Comparison of ENCODE assay signal across 30 cellular contexts in genomic region chr9:128288273-128289004, GRCh38.
"Had no signal": no experiment of that assay in that cellular context is flagged by ENCODE, and none has a peak within 500 bp of the region (broad histone marks: within the 10 kb centered on the region; RNA-seq: fewer than 3 reads in every experiment).

No MANE protein-coding gene starts in this region.

- H3K9me3 Mint-ChIP-seq: activated naive CD4-positive, alpha-beta T cell treated with anti-CD3 and anti-CD28 coated beads, Interleukin-2, amount 10 ng/mL, durations not matched to agents 7 days and 5 days; activated naive CD8-positive, alpha-beta T cell treated with anti-CD3 and anti-CD28 coated beads, Interleukin-2, amount 10 ng/mL, durations not matched to agents 7 days and 5 days; activated T-helper 1 cell treated with anti-CD3 and anti-CD28 coated beads, Interleukin-12 subunit alpha, Interleukin-12 subunit beta, Interleukin-2, Interleukin-4 antibody, amounts not matched to agents 30 ng/mL and 10 ng/mL and 1 ng/mL, durations not matched to agents 14 hours and 24 hours and 36 hours; brain; effector memory CD8-positive, alpha-beta T cell; natural killer cell had no signal

- H3K27ac Mint-ChIP-seq: activated CD4-positive, alpha-beta T cell treated with anti-CD3 and anti-CD28 coated beads for 36 hours; activated naive CD4-positive, alpha-beta T cell treated with anti-CD3 and anti-CD28 coated beads, Interleukin-2, amount 10 ng/mL, durations not matched to agents 7 days and 5 days; activated T-helper 1 cell treated with anti-CD3 and anti-CD28 coated beads, Interleukin-12 subunit alpha, Interleukin-12 subunit beta, Interleukin-2, Interleukin-4 antibody, amounts not matched to agents 30 ng/mL and 10 ng/mL and 1 ng/mL, durations not matched to agents 14 hours and 24 hours and 36 hours; effector memory CD8-positive, alpha-beta T cell; progenitor cell of endocrine pancreas had no signal

- DNase-seq: activated CD4-positive, alpha-beta T cell treated with anti-CD3 and anti-CD28 coated beads for 36 hours; activated CD4-positive, CD25-positive, alpha-beta regulatory T cell; activated CD8-positive, alpha-beta memory T cell treated with anti-CD3 and anti-CD28 coated beads for 24 hours; activated CD8-positive, alpha-beta memory T cell treated with anti-CD3 and anti-CD28 coated beads, Interleukin-2, amount 50 U/mL, for 4 hours; activated gamma-delta T cell; activated naive CD4-positive, alpha-beta T cell treated with anti-CD3 and anti-CD28 coated beads, Interleukin-2, amount 10 ng/mL, durations not matched to agents 7 days and 5 days; activated naive CD8-positive, alpha-beta T cell treated with anti-CD3 and anti-CD28 coated beads, Interleukin-2, amount 10 ng/mL, durations not matched to agents 7 days and 5 days; activated T-cell treated with anti-CD3 and anti-CD28 coated beads, Interleukin-2, amount 50 U/mL, for 1 hour; cerebellar nuclear complex; colonic mucosa; effector memory CD8-positive, alpha-beta T cell; erythroblast; gastrocnemius medialis; glutamatergic neuron; left ventricle myocardium inferior; mesendoderm; natural killer cell; ovary; right lobe of liver; stimulated activated CD4-positive, alpha-beta T cell treated with anti-CD3 and anti-CD28 coated beads, Interleukin-2, amount 100 ng/mL, for 48 hours; stimulated activated naive CD4-positive, alpha-beta T cell treated with Interleukin-2 at 50 U/mL for 16 hours; transverse colon; uterus had no signal

- H3K27ac ChIP-seq: ascending aorta, cardiac muscle cell, colonic mucosa, gastrocnemius medialis, left ventricle myocardium inferior, neutrophil, ovary, right lobe of liver, transverse colon, uterus had no signal

- H3K4me1 Mint-ChIP-seq: activated CD4-positive, alpha-beta T cell treated with anti-CD3 and anti-CD28 coated beads for 36 hours; natural killer cell had no signal

- H3K9me3 ChIP-seq: ascending aorta, colonic mucosa, gastrocnemius medialis, left ventricle myocardium inferior, neutrophil, ovary, right lobe of liver, transverse colon, uterus had no signal

- H3K4me3 ChIP-seq: ascending aorta, cardiac muscle cell, colonic mucosa, gastrocnemius medialis, left ventricle myocardium inferior, lung, ovary, right lobe of liver, transverse colon, uterus had no signal

- H3K27me3 ChIP-seq: ascending aorta, cardiac muscle cell, colonic mucosa, gastrocnemius medialis, neutrophil, ovary, right lobe of liver, transverse colon, uterus had no signal

- H3K36me3 Mint-ChIP-seq: activated naive CD4-positive, alpha-beta T cell treated with anti-CD3 and anti-CD28 coated beads, Interleukin-2, amount 10 ng/mL, durations not matched to agents 7 days and 5 days; natural killer cell had no signal

- H3K36me3 ChIP-seq: cardiac muscle cell, colonic mucosa, ovary, uterus had no signal

- H3K4me3 Mint-ChIP-seq: activated CD4-positive, alpha-beta T cell treated with anti-CD3 and anti-CD28 coated beads for 36 hours; activated naive CD4-positive, alpha-beta T cell treated with anti-CD3 and anti-CD28 coated beads, Interleukin-2, amount 10 ng/mL, durations not matched to agents 7 days and 5 days; activated naive CD8-positive, alpha-beta T cell treated with anti-CD3 and anti-CD28 coated beads, Interleukin-2, amount 10 ng/mL, durations not matched to agents 7 days and 5 days; activated T-helper 1 cell treated with anti-CD3 and anti-CD28 coated beads, Interleukin-12 subunit alpha, Interleukin-12 subunit beta, Interleukin-2, Interleukin-4 antibody, amounts not matched to agents 30 ng/mL and 10 ng/mL and 1 ng/mL, durations not matched to agents 14 hours and 24 hours and 36 hours; brain; effector memory CD8-positive, alpha-beta T cell; natural killer cell had no signal

- H3K27me3 Mint-ChIP-seq: activated CD4-positive, alpha-beta T cell treated with anti-CD3 and anti-CD28 coated beads for 36 hours; activated naive CD4-positive, alpha-beta T cell treated with anti-CD3 and anti-CD28 coated beads, Interleukin-2, amount 10 ng/mL, durations not matched to agents 7 days and 5 days; activated naive CD8-positive, alpha-beta T cell treated with anti-CD3 and anti-CD28 coated beads, Interleukin-2, amount 10 ng/mL, durations not matched to agents 7 days and 5 days; brain; effector memory CD8-positive, alpha-beta T cell; progenitor cell of endocrine pancreas had no signal

- H3K4me1 ChIP-seq: ascending aorta, colonic mucosa, gastrocnemius medialis, right lobe of liver, transverse colon, uterus had no signal

- ATAC-seq: activated CD4-positive, alpha-beta T cell treated with anti-CD3 and anti-CD28 coated beads for 36 hours; effector memory CD8-positive, alpha-beta T cell; gastrocnemius medialis had no signal
